Comparison of ENCODE assay signal across 18 cellular contexts in genomic region chr4:3416821-3417221, GRCh38. TPM values are rescaled to one million over a fixed set of nuclear protein-coding genes. Genes with fewer than 3 reads are reported as not detected.
"Had no signal": no experiment of that assay in that cellular context is flagged by ENCODE, and none has a peak within 500 bp of the region (broad histone marks: within the 10 kb centered on the region; RNA-seq: fewer than 3 reads in every experiment).

No MANE protein-coding gene starts in this region.

- H3K27ac Mint-ChIP-seq: activated CD4-positive, alpha-beta memory T cell treated with anti-CD3 and anti-CD28 coated beads, Interleukin-2, amount 10 ng/mL, durations not matched to agents 7 days and 5 days; activated CD4-positive, alpha-beta T cell treated with anti-CD3 and anti-CD28 coated beads for 36 hours; activated T-cell treated with anti-CD3 and anti-CD28 coated beads, Interleukin-2, amount 50 U/mL, for 72 hours; immature natural killer cell; memory B cell; neural progenitor cell; stimulated activated memory B cell treated with anti-CD40 and anti-IgM and Interleukin-4, amounts not matched to agents 10 μg/mL and 1 μg/mL and 100 μg/mL, for 72 hours had no signal

- ATAC-seq: activated CD4-positive, alpha-beta T cell treated with anti-CD3 and anti-CD28 coated beads for 36 hours; activated T-cell treated with anti-CD3 and anti-CD28 coated beads, Interleukin-2, amount 50 U/mL, for 72 hours; left colon; stimulated activated memory B cell treated with anti-CD40 and anti-IgM and Interleukin-4, amounts not matched to agents 10 μg/mL and 1 μg/mL and 100 μg/mL, for 72 hours had no signal

- DNase-seq: activated CD4-positive, alpha-beta memory T cell treated with anti-CD3 and anti-CD28 coated beads, Interleukin-2, amount 10 ng/mL, durations not matched to agents 7 days and 5 days; activated CD4-positive, alpha-beta T cell treated with anti-CD3 and anti-CD28 coated beads for 36 hours; activated CD8-positive, alpha-beta memory T cell treated with anti-CD3 and anti-CD28 coated beads, Interleukin-2, amount 50 U/mL, for 4 hours; activated naive CD4-positive, alpha-beta T cell treated with Interleukin-2 at 50 U/mL for 16 hours; activated T-cell treated with anti-CD3 and anti-CD28 coated beads, Interleukin-2, amount 50 U/mL, for 72 hours; effector memory CD4-positive, alpha-beta T cell; immature natural killer cell; retina; stimulated activated CD4-positive, alpha-beta T cell treated with anti-CD3 and anti-CD28 coated beads, Interleukin-1b, Interleukin-23, amount 100 ng/mL, for 48 hours had no signal

- H3K27me3 ChIP-seq: neural progenitor cell, tibial nerve had no signal

- H3K4me3 ChIP-seq: neural progenitor cell, tibial nerve had no signal

- H3K9me3 Mint-ChIP-seq: activated CD4-positive, alpha-beta memory T cell treated with anti-CD3 and anti-CD28 coated beads, Interleukin-2, amount 10 ng/mL, durations not matched to agents 7 days and 5 days; activated T-cell treated with anti-CD3 and anti-CD28 coated beads, Interleukin-2, amount 50 U/mL, for 72 hours; central memory CD8-positive, alpha-beta T cell; immature natural killer cell; memory B cell; neural progenitor cell; stimulated activated memory B cell treated with anti-CD40 and anti-IgM and Interleukin-4, amounts not matched to agents 10 μg/mL and 1 μg/mL and 100 μg/mL, for 72 hours had no signal

- H3K4me3 Mint-ChIP-seq: activated CD4-positive, alpha-beta memory T cell treated with anti-CD3 and anti-CD28 coated beads, Interleukin-2, amount 10 ng/mL, durations not matched to agents 7 days and 5 days; activated CD4-positive, alpha-beta T cell treated with anti-CD3 and anti-CD28 coated beads for 36 hours; activated T-cell treated with anti-CD3 and anti-CD28 coated beads, Interleukin-2, amount 50 U/mL, for 72 hours; central memory CD8-positive, alpha-beta T cell; immature natural killer cell; memory B cell; neural progenitor cell; stimulated activated memory B cell treated with anti-CD40 and anti-IgM and Interleukin-4, amounts not matched to agents 10 μg/mL and 1 μg/mL and 100 μg/mL, for 72 hours had no signal

- H3K27me3 Mint-ChIP-seq: activated CD4-positive, alpha-beta memory T cell treated with anti-CD3 and anti-CD28 coated beads, Interleukin-2, amount 10 ng/mL, durations not matched to agents 7 days and 5 days; activated CD4-positive, alpha-beta T cell treated with anti-CD3 and anti-CD28 coated beads for 36 hours; central memory CD8-positive, alpha-beta T cell had no signal

- H3K9me3 ChIP-seq: tibial nerve had no signal

- H3K4me1 Mint-ChIP-seq: activated CD4-positive, alpha-beta memory T cell treated with anti-CD3 and anti-CD28 coated beads, Interleukin-2, amount 10 ng/mL, durations not matched to agents 7 days and 5 days; activated CD4-positive, alpha-beta T cell treated with anti-CD3 and anti-CD28 coated beads for 36 hours; central memory CD8-positive, alpha-beta T cell had no signal

- H3K36me3 ChIP-seq: neural progenitor cell had no signal

- H3K27ac ChIP-seq: neural progenitor cell, parathyroid adenoma, tibial nerve had no signal

- H3K4me1 ChIP-seq: parathyroid adenoma had no signal

RNA-seq across cellular contexts. Expression of gene HGFAC, which starts 24.9 kb away (rescaled TPM):
- total RNA-seq: activated CD4-positive, alpha-beta memory T cell treated with anti-CD3 and anti-CD28 coated beads, Interleukin-2, amount 10 ng/mL, durations not matched to agents 7 days and 5 days; activated CD4-positive, alpha-beta T cell treated with anti-CD3 and anti-CD28 coated beads for 36 hours; epithelial cell of proximal tubule; left colon; tibial nerve had no signal

RNA-seq across cellular contexts. Expression of gene DOK7, which starts 46.3 kb away (rescaled TPM):
- total RNA-seq: activated CD4-positive, alpha-beta memory T cell treated with anti-CD3 and anti-CD28 coated beads, Interleukin-2, amount 10 ng/mL, durations not matched to agents 7 days and 5 days; activated CD4-positive, alpha-beta T cell treated with anti-CD3 and anti-CD28 coated beads for 36 hours; activated T-cell treated with anti-CD3 and anti-CD28 coated beads, Interleukin-2, amount 50 U/mL, for 72 hours; glomerular endothelial cell had no signal
